Comparison of ENCODE assay signal across 8 cellular contexts in genomic region chr2:9554841-9555337, GRCh38. TPM values are rescaled to one million over a fixed set of nuclear protein-coding genes. Genes with fewer than 3 reads are reported as not detected.
DNase-seq lines count a peak whose midpoint lies in the region; ATAC-seq, FAIRE-seq and TF ChIP-seq lines count a peak whose summit lies in the region.

No MANE protein-coding gene starts in this region.

- WGBS in HUES64, result 2% methylated on average over 11 of the region's 11 CpGs

- intact Hi-C loops in CD4-positive, alpha-beta T cell (cut with DNase I, micrococcal nuclease), result loop anchor here (1.0 to 10.0 kb wide), 7 partner anchors 75 to 550 kb away; partner anchors contain the start of genes IAH1 (in 1 of the 2), KLF11 (in 1 of the 2), MBOAT2 (in 1 of the 2) and YWHAQ (in 1 of the 2)

- H3K4me1 ChIP-seq in HUES64 (ENCODE audit: insufficient read depth, low read length), result peaks cover 25% of the 10 kb centered on the region

- H3K9ac ChIP-seq in HUES64 (ENCODE audit: low read depth, low read length), result peak overlapping the region; percentile 94

- no peak for FAIRE-seq in bronchial epithelial cell (lab: Jason Lieb, UNC)

- no peak for TF ChIP-seq CTCF in CD4-positive, alpha-beta T cell (IDR thresholded peaks at IDR 0.05)
- TF ChIP-seq CTCF in bronchial epithelial cell (IDR thresholded peaks at IDR 0.05; ENCODE audit: insufficient read depth, low read length, severe bottlenecking), result no peak

- H3K27me3 Mint-ChIP-seq in CD4-positive, alpha-beta T cell, result no peaks in the 10 kb centered on the region

- peak overlapping the region; percentile 97 for H3K27ac ChIP-seq in CD4-positive, alpha-beta T cell (ENCODE audit: low read depth, low read length)
- peak overlapping the region; percentile 97 for H3K27ac ChIP-seq in HUES64 (ENCODE audit: low read depth, low read length)

- H3K36me3 Mint-ChIP-seq in CD4-positive, alpha-beta T cell (ENCODE audit: low read depth), result peaks cover 15% of the 10 kb centered on the region

- peak overlapping the region; percentile 94 for H3K4me3 ChIP-seq in HUES64 (ENCODE audit: low read length)
- H3K4me3 ChIP-seq in bronchial epithelial cell (ENCODE audit: low read depth, low read length), result peak overlapping the region; percentile 75

- CTCF ChIA-PET in CD4-positive, alpha-beta T cell (lab: Charles Lee), result interaction anchor here (1.2 to 2.6 kb wide), 4 partner anchors 16 to 244 kb away, joined by 4 to 13 read pairs (median 4); partner anchors contain the start of gene YWHAQ

- H3K4me3 Mint-ChIP-seq in CD4-positive, alpha-beta T cell, result peak overlapping the region; percentile 95

- POLR2A ChIA-PET in CD4-positive, alpha-beta T cell (lab: Charles Lee), result interaction anchor here (0.7 to 3.7 kb wide), 29 partner anchors 10 to 893 kb away, joined by 3 to 80 read pairs (median 4); partner anchors contain the start of genes CPSF3, IAH1, ITGB1BP1 and KLF11

- DNase-seq in CD4-positive, alpha-beta T cell, result peak in 4 of 10 experiments; percentile 2 to 22 (median 8)
- peak; percentile 19 for DNase-seq in SKM-1 (lab: John Stamatoyannopoulos, UW; ENCODE audit: unreplicated experiment)
- peak; percentile 75 for DNase-seq in bronchial epithelial cell (ENCODE audit: low read depth)
- peak; percentile 37 for DNase-seq in kidney glomerular epithelial cell (lab: John Stamatoyannopoulos, UW)
- peak; percentile 46 for DNase-seq in stimulated activated CD4-positive, alpha-beta T cell treated with anti-CD3 and anti-CD28 coated beads, Interleukin-4, amount 100 ng/mL, for 24 hours
- DNase-seq in NCI-H2081 treated with DMSO at 0.1 percent for 48 hours (lab: John Stamatoyannopoulos, UW), result no peak
- DNase-seq in NCI-H2107 treated with DMSO at 0.1 percent for 48 hours (lab: John Stamatoyannopoulos, UW; ENCODE audit: unreplicated experiment), result no peak

- no peaks in the 10 kb centered on the region for H3K9me3 ChIP-seq in CD4-positive, alpha-beta T cell (ENCODE audit: control insufficient read depth, low read length)
- H3K9me3 ChIP-seq in HUES64 (ENCODE audit: insufficient read depth, low read depth, low read length), result no peaks in the 10 kb centered on the region

- ATAC-seq in CD4-positive, alpha-beta T cell (ENCODE audit: poor library complexity), result peak; percentile 45

- H3K27ac Mint-ChIP-seq in CD4-positive, alpha-beta T cell, result peak overlapping the region; percentile 86

- no peaks in the 10 kb centered on the region for H3K9me3 Mint-ChIP-seq in CD4-positive, alpha-beta T cell

- 0 out of 2 replicates have a peak, but pooled peaks cover 8% of the 10 kb centered on the region for H3K36me3 ChIP-seq in HUES64 (ENCODE audit: insufficient read depth, low read length)
- H3K36me3 ChIP-seq in bronchial epithelial cell (ENCODE audit: control insufficient read depth, insufficient read depth, low read length), result no peaks in the 10 kb centered on the region

- no peaks in the 10 kb centered on the region for H3K27me3 ChIP-seq in CD4-positive, alpha-beta T cell (ENCODE audit: control insufficient read depth, insufficient read depth, low read length)
- no peaks in the 10 kb centered on the region for H3K27me3 ChIP-seq in HUES64 (ENCODE audit: insufficient read depth, low read length)
- no peaks in the 10 kb centered on the region for H3K27me3 ChIP-seq in bronchial epithelial cell (ENCODE audit: control insufficient read depth, insufficient read depth, low read length)

- peaks cover 60% of the 10 kb centered on the region for H3K4me1 Mint-ChIP-seq in CD4-positive, alpha-beta T cell (ENCODE audit: low read depth)

RNA-seq across cellular contexts. Expression of gene ADAM17, which starts 0.7 kb away (rescaled TPM):
- 10 to 100 TPM; 21.4 to 21.6 TPM for total RNA-seq in CD4-positive, alpha-beta T cell
- polyA plus RNA-seq in HUES64 (2013, experiment 1 of 2), result 20.3 TPM
- polyA plus RNA-seq in HUES64 (2013, experiment 2 of 2), result 22.8 TPM
- 91.1 and 123 TPM in 2 replicates for total RNA-seq in bronchial epithelial cell

Comparison
In these comparisons a context has a peak if more than half of its experiments do, and no peak if none do; other contexts are left out.
1. DNase-seq: peak in SKM-1 (single experiment), bronchial epithelial cell (single experiment), kidney glomerular epithelial cell (single experiment) and stimulated activated CD4-positive, alpha-beta T cell treated with anti-CD3 and anti-CD28 coated beads, Interleukin-4, amount 100 ng/mL, for 24 hours (single experiment); none in NCI-H2081 treated with DMSO at 0.1 percent for 48 hours (single experiment) and NCI-H2107 treated with DMSO at 0.1 percent for 48 hours (single experiment).